Comparison of ENCODE assay signal across 1 cellular context in genomic region chr9:95063300-95063699, GRCh38.
TF ChIP-seq lines count a peak whose summit lies in the region.

No MANE protein-coding gene starts in this region.

TF ChIP-seq in HepG2, 621 proteins besides CTCF, POLR2A, EP300 and RAD21 (continued from another document):
- no peak for TF ChIP-seq TFAP4 (IDR thresholded peaks at IDR 0.05; ENCODE audit: borderline replicate concordance, low read depth)
- TF ChIP-seq ZNF710 (CRISPR knock-in tag; IDR thresholded peaks at IDR 0.05; ENCODE audit: borderline replicate concordance) = no peak
- TF ChIP-seq ZNF3 (CRISPR knock-in tag; IDR thresholded peaks at IDR 0.05) = no peak
- no peak for TF ChIP-seq ZNF547 (CRISPR knock-in tag; IDR thresholded peaks at IDR 0.05)
- TF ChIP-seq PTBP1 (IDR thresholded peaks at IDR 0.05; ENCODE audit: low read depth, low read length, poor library complexity, severe bottlenecking) = no peak
- peak; percentile 88 for TF ChIP-seq ZBTB38 (CRISPR knock-in tag; IDR thresholded peaks at IDR 0.05)
- no peak for TF ChIP-seq TARDBP (CRISPR knock-in tag; IDR thresholded peaks at IDR 0.05)
- TF ChIP-seq ZNF687 (CRISPR knock-in tag; IDR thresholded peaks at IDR 0.05) = peak; percentile 32; the same call in 1 of the 2 replicates
- no peak for TF ChIP-seq GRHL1 (CRISPR knock-in tag; conservative IDR thresholded peaks at IDR 0.05)
- TF ChIP-seq TRIM22 (IDR thresholded peaks at IDR 0.05) = no peak
- TF ChIP-seq ZNF740 (CRISPR knock-in tag; IDR thresholded peaks at IDR 0.05) = no peak
- no peak for TF ChIP-seq NCOR1 (IDR thresholded peaks at IDR 0.05; ENCODE audit: borderline replicate concordance, low read length)
- no peak for TF ChIP-seq CEBPZ (IDR thresholded peaks at IDR 0.05; ENCODE audit: low read length)
- TF ChIP-seq HNF4A (CRISPR knock-in tag; IDR thresholded peaks at IDR 0.05) = 0 out of 2 replicates have a peak, but pooled peaks have one; percentile 12
- no peak for TF ChIP-seq TBX2 (CRISPR knock-in tag; IDR thresholded peaks at IDR 0.05; ENCODE audit: borderline replicate concordance)
- no peak for TF ChIP-seq HHEX (CRISPR knock-in tag; IDR thresholded peaks at IDR 0.05)
- no peak for TF ChIP-seq ZNF691 (CRISPR knock-in tag; IDR thresholded peaks at IDR 0.05; ENCODE audit: borderline replicate concordance, low read depth)
